ENCODE assay signal across 1 cellular context in genomic region chr11:116948375-116948774, GRCh38.
TF ChIP-seq lines count a peak whose summit lies in the region.

No MANE protein-coding gene starts in this region.

TF ChIP-seq in HCT116, 20 proteins besides CTCF, POLR2A, EP300 and RAD21 (continued from another document):
- TF ChIP-seq ZBTB33 (IDR thresholded peaks at IDR 0.05; ENCODE audit: extremely low read depth, insufficient replicate concordance, low read length), result no peak
- TF ChIP-seq CEBPB (IDR thresholded peaks at IDR 0.05; ENCODE audit: low read depth), result no peak
- no peak for TF ChIP-seq EZH2 (IDR thresholded peaks at IDR 0.05)
- TF ChIP-seq CBX3 (IDR thresholded peaks at IDR 0.05; ENCODE audit: low read depth), result peak; percentile 67; the same call in 1 of the 2 replicates
- TF ChIP-seq ZFX (IDR thresholded peaks at IDR 0.05), result no peak
- 0 out of 2 replicates have a peak, but pooled peaks have one; percentile 16 for TF ChIP-seq EGR1 (IDR thresholded peaks at IDR 0.05; ENCODE audit: low read depth)
- TF ChIP-seq JUND (IDR thresholded peaks at IDR 0.05), result peak; percentile 42; the same call in 1 of the 2 replicates
